7 cellular contexts compared by ENCODE assay signal in genomic region chr10:63105225-63105624, GRCh38. TPM values are rescaled to one million over a fixed set of nuclear protein-coding genes. Genes with fewer than 3 reads are reported as not detected.
DNase-seq lines count a peak whose midpoint lies in the region; ATAC-seq and TF ChIP-seq lines count a peak whose summit lies in the region.
"Not testable (repeated sequence)": the region's sequence is repeated elsewhere in the genome, so short reads cannot be mapped to it uniquely, and the experiment has no call there.

No MANE protein-coding gene starts in this region.

- H3K9ac ChIP-seq in PC-3 (ENCODE audit: low read length): not testable (repeated sequence)
- peak overlapping the region; percentile 34 for H3K9ac ChIP-seq in smooth muscle cell (ENCODE audit: low read depth)

- H4K20me1 ChIP-seq in PC-3 (ENCODE audit: low read length); osteoblast (ENCODE audit: insufficient read depth, low read length); smooth muscle cell (ENCODE audit: low read depth): not testable (repeated sequence)

- not testable (repeated sequence) for H3K9me2 ChIP-seq in PC-3 (replicated peaks; ENCODE audit: low read length)

- not testable (repeated sequence) for H3K4me2 ChIP-seq in PC-3 (ENCODE audit: low read length); osteoblast (ENCODE audit: insufficient read depth, low read length); smooth muscle cell

- H3K27ac ChIP-seq in ACC112 (ENCODE audit: low read depth, low read length) (peak overlapping the region; percentile 79), PC-3 (ENCODE audit: low read length) (peak overlapping the region; percentile 54), epithelial cell of prostate (peak overlapping the region; percentile 98), right atrium auricular region (peak overlapping the region; percentile 45 to 48), osteoblast (ENCODE audit: low read depth, low read length) (peak overlapping the region; percentile 78), smooth muscle cell (ENCODE audit: low read depth) (peak overlapping the region; percentile 92)

- H3K9me3 ChIP-seq in PC-3 (ENCODE audit: low read length); right atrium auricular region; osteoblast (ENCODE audit: low read depth, low read length); smooth muscle cell (replicated peaks; ENCODE audit: low read depth): not testable (repeated sequence)

- not testable (repeated sequence) for BruUV-seq in PC-3 (replicated peaks; lab: Mats Ljungman, UMichigan)

- not testable (repeated sequence) for DNase-seq in PC-3; epithelial cell of prostate (ENCODE audit: low read depth, low spot score); right atrium auricular region (ENCODE audit: low spot score); osteoblast (ENCODE audit: insufficient read length, low spot score, missing footprints); smooth muscle cell (lab: John Stamatoyannopoulos, UW; ENCODE audit: unreplicated experiment)
- peak; percentile 28 for DNase-seq in activated CD8-positive, alpha-beta memory T cell treated with anti-CD3 and anti-CD28 coated beads for 24 hours

- not testable (repeated sequence) for H3K27me3 ChIP-seq in ACC112 (ENCODE audit: insufficient read depth, low read length); PC-3 (ENCODE audit: low read length); right atrium auricular region; osteoblast (ENCODE audit: insufficient read depth, low read length); smooth muscle cell (ENCODE audit: low read depth)

- CTCF ChIA-PET in PC-3 (lab: Charles Lee): not testable (repeated sequence)

- H3F3A ChIP-seq in PC-3 (ENCODE audit: low read length, unreplicated experiment); smooth muscle cell (ENCODE audit: low read depth): not testable (repeated sequence)

- peaks cover 20% of the 10 kb centered on the region for H3K4me1 ChIP-seq in ACC112 (ENCODE audit: control insufficient read depth, insufficient read depth, low read length, unreplicated experiment)
- peaks cover 28% of the 10 kb centered on the region for H3K4me1 ChIP-seq in PC-3 (ENCODE audit: insufficient read depth, low read length)
- not testable (repeated sequence) for H3K4me1 ChIP-seq in right atrium auricular region
- peaks cover 15% of the 10 kb centered on the region for H3K4me1 ChIP-seq in osteoblast (ENCODE audit: insufficient read depth, low read length)
- peaks cover 14% of the 10 kb centered on the region for H3K4me1 ChIP-seq in smooth muscle cell (ENCODE audit: low read depth)

- 91% methylated on average over 6 of the region's 6 CpGs for WGBS in smooth muscle cell (ENCODE audit: low lambda C conversion rate)

- TF ChIP-seq CTCF in PC-3 (conservative IDR thresholded peaks at IDR 0.05; ENCODE audit: low read depth, low read length); right atrium auricular region (IDR thresholded peaks at IDR 0.05); osteoblast (IDR thresholded peaks at IDR 0.05; ENCODE audit: extremely low read depth, low read depth, low read length); smooth muscle cell (IDR thresholded peaks at IDR 0.05; ENCODE audit: borderline replicate concordance, insufficient read depth, poor library complexity, severe bottlenecking): not testable (repeated sequence)

- intact Hi-C loops in PC-3 (cut with micrococcal nuclease): loop anchor here (5.0 kb wide), 1 partner anchor 1588 kb away; no protein-coding TSS in a partner anchor

- H2AFZ ChIP-seq in ACC112 (ENCODE audit: low read length, unreplicated experiment): peak overlapping the region; percentile 4
- not testable (repeated sequence) for H2AFZ ChIP-seq in PC-3 (ENCODE audit: low read length); osteoblast (ENCODE audit: low read length); smooth muscle cell (ENCODE audit: low read depth)

- peak overlapping the region; percentile 29; the same call in 1 of the 2 replicates for H3K4me3 ChIP-seq in ACC112 (ENCODE audit: low read depth, low read length)
- H3K4me3 ChIP-seq in PC-3 (ENCODE audit: low read length); right atrium auricular region; osteoblast (ENCODE audit: insufficient read depth, low read length); smooth muscle cell: not testable (repeated sequence)

- H3K79me2 ChIP-seq in ACC112 (ENCODE audit: control insufficient read depth, insufficient read depth, low read length, unreplicated experiment); PC-3 (ENCODE audit: low read length); osteoblast (ENCODE audit: insufficient read depth, low read length); smooth muscle cell (ENCODE audit: low read depth): not testable (repeated sequence)

- POLR2A ChIA-PET in PC-3 (lab: Charles Lee; ENCODE audit: unreplicated experiment): interaction anchor here (0.6 kb wide), 1 partner anchor 28 kb away, joined by 3 read pairs; the partner anchor contains the start of gene NRBF2

- H3K36me3 ChIP-seq in ACC112 (ENCODE audit: insufficient read depth, low read length); PC-3 (ENCODE audit: low read depth, low read length); right atrium auricular region; osteoblast (ENCODE audit: insufficient read depth, low read length); smooth muscle cell (ENCODE audit: low read depth): not testable (repeated sequence)

- not testable (repeated sequence) for ATAC-seq in PC-3

RNA-seq across cellular contexts. Expression of gene NRBF2, which starts 27.9 kb away (rescaled TPM):
- total RNA-seq in PC-3 (2014; rRNA removed) (43.4 and 44.4 TPM in 2 replicates), right atrium auricular region (10 to 100 TPM in 1 of 2 donors, 1 to 10 TPM in 1; 7.8 to 10.6 TPM), osteoblast (35.1 and 43.3 TPM in 2 replicates), smooth muscle cell (65.5 and 69.2 TPM in 2 replicates)
- polyA plus RNA-seq in smooth muscle cell: 48.0 and 61.9 TPM in 2 replicates

Comparison
In these comparisons a context has a peak if more than half of its experiments do, and no peak if none do; other contexts are left out.
1. H3K27ac ChIP-seq: peak in every context shown above with its lines; median percentile 98 in epithelial cell of prostate; 92 in smooth muscle cell; 79 in ACC112; 78 in osteoblast; 54 in PC-3; 46 in right atrium auricular region.